In genomic region chr5:104179057-104179456, GRCh38 we compare ENCODE assay signal across 8 cellular contexts.
DNase-seq lines count a peak whose midpoint lies in the region; ATAC-seq lines count a peak whose summit lies in the region.

No MANE protein-coding gene starts in this region.

- DNase-seq in AML-193 (lab: John Stamatoyannopoulos, UW) = peak; percentile 72 to 73
- DNase-seq in RKO (ENCODE audit: low spot score) = peak; percentile 89
- peak in 6 of 10 donors; percentile 14 to 78 (median 37) for DNase-seq in posterior cingulate gyrus

- ATAC-seq in GM18502 (IDR thresholded peaks at IDR 0.05; ENCODE audit: poor library complexity, unreplicated experiment) (peak; percentile 76), HG03442 (IDR thresholded peaks at IDR 0.05; ENCODE audit: unreplicated experiment) (peak; percentile 72), esophagus mucosa (peak; percentile 83), HG03196 (IDR thresholded peaks at IDR 0.05; ENCODE audit: unreplicated experiment) (no peak), HG02571 (IDR thresholded peaks at IDR 0.05; ENCODE audit: unreplicated experiment) (no peak)

- intact Hi-C loops in posterior cingulate gyrus (cut with DNase I) = loop anchor here (1.0 to 10.0 kb wide), 3 partner anchors 294 to 597 kb away; no protein-coding TSS in a partner anchor

Comparison
In these comparisons a context has a peak if more than half of its experiments do, and no peak if none do; other contexts are left out.
1. DNase-seq: peak in every context shown above with its lines; median percentile 89 in RKO; 72 in AML-193; 37 in posterior cingulate gyrus.
2. ATAC-seq: peak in GM18502 (single experiment), HG03442 (single experiment) and esophagus mucosa (single experiment); none in HG03196 (single experiment) and HG02571 (single experiment).